22 cellular contexts compared by ENCODE assay signal in genomic region chr2:237190958-237191692, GRCh38.
DNase-seq lines count a peak whose midpoint lies in the region; ATAC-seq and TF ChIP-seq lines count a peak whose summit lies in the region.
"Had no signal": no experiment of that assay in that cellular context is flagged by ENCODE, and none has a peak within 500 bp of the region (broad histone marks: within the 10 kb centered on the region; RNA-seq: fewer than 3 reads in every experiment).

No MANE protein-coding gene starts in this region.

- 52 to 60% methylated on average over 7 of the region's 7 CpGs for WGBS in GM23248 (ENCODE audit: low coverage in 1 of 2, low lambda C conversion rate in 2 of 2, missing lambda C conversion rate in 2 of 2), 2 experiments
- WGBS in body of pancreas, 2 donors: 64 to 69% methylated on average over 7 of the region's 7 CpGs

- H3K9ac ChIP-seq in GM23248: no peak overlapping the region

- peaks cover 2% of the 10 kb centered on the region; the same call in 1 of the 2 replicates for H3F3A ChIP-seq in GM23248 (ENCODE audit: insufficient read depth)

- in situ Hi-C loops in GM23248 (cut with MboI): no loop called here
- in situ Hi-C loops in gastrocnemius medialis (cut with MboI; ENCODE audit: low sequenced_read_pairs in 4 of 4): no loop called here

- no peak for TF ChIP-seq CTCF in left lung (IDR thresholded peaks at IDR 0.05)
- TF ChIP-seq CTCF in gastrocnemius medialis (IDR thresholded peaks at IDR 0.05 in 4 of 5, conservative IDR thresholded peaks at IDR 0.05 in 1 of 5): no peak
- no peak for TF ChIP-seq CTCF in body of pancreas (IDR thresholded peaks at IDR 0.05)

- peak overlapping the region; percentile 35 for H2AFZ ChIP-seq in GM23248

- intact Hi-C loops in left lung (cut with DNase I) (no loop called here), gastrocnemius medialis (cut with DNase I; ENCODE audit: low total_unique reads) (loop anchor here (10.0 kb wide), 1 partner anchor 54 kb away; no protein-coding TSS in a partner anchor), body of pancreas (cut with DNase I) (no loop called here)

- no peak for TF ChIP-seq POLR2A in gastrocnemius medialis (IDR thresholded peaks at IDR 0.05)
- TF ChIP-seq POLR2A in body of pancreas (IDR thresholded peaks at IDR 0.05): no peak

- H3K4me1 ChIP-seq in GM23248 (ENCODE audit: insufficient read depth): peaks cover 1% of the 10 kb centered on the region
- peaks cover 0 to 8% of the 10 kb centered on the region in 2 donors for H3K4me1 ChIP-seq in left lung
- no peaks in the 10 kb centered on the region for H3K4me1 ChIP-seq in gastrocnemius medialis
- no peaks in the 10 kb centered on the region for H3K4me1 ChIP-seq in body of pancreas
- H3K4me1 ChIP-seq: HAP-1, thyroid gland had no signal

- POLR2A ChIA-PET in HEK293T (lab: Yijun Ruan, JAX): no interaction called here

- H3K36me3 ChIP-seq in GM23248 (ENCODE audit: low read depth) (no peaks in the 10 kb centered on the region), left lung (no peaks in the 10 kb centered on the region), gastrocnemius medialis (no peaks in the 10 kb centered on the region), body of pancreas (replicated peaks in 1 of 2; ENCODE audit: insufficient read depth in 1 of 2, low read depth in 2 of 2) (no peaks in the 10 kb centered on the region)
- H3K36me3 ChIP-seq: cardiac muscle cell, HAP-1, thyroid gland had no signal

- H4K20me1 ChIP-seq in GM23248 (ENCODE audit: insufficient read depth): no peaks in the 10 kb centered on the region

- no peak overlapping the region for H3K4me3 ChIP-seq in GM23248
- no peak overlapping the region for H3K4me3 ChIP-seq in left lung
- no peak overlapping the region for H3K4me3 ChIP-seq in gastrocnemius medialis
- no peak overlapping the region for H3K4me3 ChIP-seq in body of pancreas
- H3K4me3 ChIP-seq: cardiac muscle cell, HAP-1, thyroid gland had no signal

- H3K27ac ChIP-seq in GM23248 (no peak overlapping the region), left lung (peak overlapping the region in 1 of 2 donors; percentile 68), gastrocnemius medialis (peak overlapping the region; percentile 21 to 52 (median 32)), body of pancreas (no peak overlapping the region)
- H3K27ac ChIP-seq: C4-2B, cardiac muscle cell, VCaP had no signal

- CTCF ChIA-PET in HEK293T (lab: Yijun Ruan, JAX): no interaction called here

- DNase-seq in GM23248 (no peak), ecto neural progenitor cell (ENCODE audit: low spot score) (peak; percentile 26), left lung (no peak), gastrocnemius medialis (no peak), HEK293T (ENCODE audit: extremely low spot score) (no peak), body of pancreas (no peak)
- DNase-seq: activated CD4-positive, alpha-beta T cell treated with anti-CD3 and anti-CD28 coated beads, Interleukin-2, amount 50 U/mL, for 48 hours; activated T-cell treated with anti-CD3 and anti-CD28 coated beads, Interleukin-2, amount 50 U/mL, for 72 hours; DMS 273 treated with DMSO at 0.1 percent for 48 hours; effector memory CD8-positive, alpha-beta T cell; left colon; NCI-H1436 treated with DMSO at 0.1 percent for 48 hours; NCI-H2227 treated with DMSO at 0.1 percent for 48 hours; NK-92 treated with Interleukin-12 subunit alpha and Interleukin-12 subunit beta, amount 100 ng/mL, for 24 hours; T-helper 1 cell; thyroid gland had no signal

- H3K9me3 ChIP-seq in GM23248 (ENCODE audit: low read depth): no peaks in the 10 kb centered on the region
- no peaks in the 10 kb centered on the region for H3K9me3 ChIP-seq in left lung
- no peaks in the 10 kb centered on the region for H3K9me3 ChIP-seq in gastrocnemius medialis
- no peaks in the 10 kb centered on the region for H3K9me3 ChIP-seq in body of pancreas
- H3K9me3 ChIP-seq: HAP-1, thyroid gland had no signal

- no peaks in the 10 kb centered on the region for H3K9me2 ChIP-seq in GM23248 (ENCODE audit: insufficient read depth)

- no peaks in the 10 kb centered on the region for H3K79me2 ChIP-seq in GM23248 (ENCODE audit: insufficient read depth)

- H3K4me2 ChIP-seq in GM23248 (ENCODE audit: unreplicated experiment): no peak overlapping the region

- ATAC-seq in left lung: peak; percentile 31
- no peak for ATAC-seq in gastrocnemius medialis
- no peak for ATAC-seq in GM21723 (IDR thresholded peaks at IDR 0.05; ENCODE audit: unreplicated experiment)
- no peak for ATAC-seq in body of pancreas
- no peak for ATAC-seq in HG02678 (IDR thresholded peaks at IDR 0.05; ENCODE audit: unreplicated experiment)
- ATAC-seq: activated T-cell treated with anti-CD3 and anti-CD28 coated beads, Interleukin-2, amount 50 U/mL, for 72 hours; effector memory CD8-positive, alpha-beta T cell; left colon had no signal

- H3K27me3 ChIP-seq in GM23248 (replicated peaks; ENCODE audit: insufficient read depth) (no peaks in the 10 kb centered on the region), left lung (no peaks in the 10 kb centered on the region), gastrocnemius medialis (no peaks in the 10 kb centered on the region), body of pancreas (no peaks in the 10 kb centered on the region)
- H3K27me3 ChIP-seq: cardiac muscle cell, thyroid gland had no signal

TF ChIP-seq in HEK293T, 16 proteins besides CTCF, POLR2A, EP300 and RAD21:
- TF ChIP-seq CTBP1 (IDR thresholded peaks at IDR 0.05; ENCODE audit: borderline replicate concordance) (no peak), SP1 (IDR thresholded peaks at IDR 0.05) (no peak), NFRKB (IDR thresholded peaks at IDR 0.05) (no peak), BHLHE40 (IDR thresholded peaks at IDR 0.05; ENCODE audit: borderline replicate concordance) (no peak), FOXM1 (IDR thresholded peaks at IDR 0.05; ENCODE audit: borderline replicate concordance) (no peak), FOXK2 (IDR thresholded peaks at IDR 0.05) (no peak), LEF1 (IDR thresholded peaks at IDR 0.05; ENCODE audit: borderline replicate concordance) (no peak), ARNT (IDR thresholded peaks at IDR 0.05) (no peak)

Comparison
In these comparisons a context has a peak if more than half of its experiments do, and no peak if none do; other contexts are left out.
1. H3K27ac ChIP-seq: peak in gastrocnemius medialis (4 of 4); none in GM23248 (single experiment) and body of pancreas (0 of 4).